1 cellular context compared by ENCODE assay signal in the genomic region with DNA sequence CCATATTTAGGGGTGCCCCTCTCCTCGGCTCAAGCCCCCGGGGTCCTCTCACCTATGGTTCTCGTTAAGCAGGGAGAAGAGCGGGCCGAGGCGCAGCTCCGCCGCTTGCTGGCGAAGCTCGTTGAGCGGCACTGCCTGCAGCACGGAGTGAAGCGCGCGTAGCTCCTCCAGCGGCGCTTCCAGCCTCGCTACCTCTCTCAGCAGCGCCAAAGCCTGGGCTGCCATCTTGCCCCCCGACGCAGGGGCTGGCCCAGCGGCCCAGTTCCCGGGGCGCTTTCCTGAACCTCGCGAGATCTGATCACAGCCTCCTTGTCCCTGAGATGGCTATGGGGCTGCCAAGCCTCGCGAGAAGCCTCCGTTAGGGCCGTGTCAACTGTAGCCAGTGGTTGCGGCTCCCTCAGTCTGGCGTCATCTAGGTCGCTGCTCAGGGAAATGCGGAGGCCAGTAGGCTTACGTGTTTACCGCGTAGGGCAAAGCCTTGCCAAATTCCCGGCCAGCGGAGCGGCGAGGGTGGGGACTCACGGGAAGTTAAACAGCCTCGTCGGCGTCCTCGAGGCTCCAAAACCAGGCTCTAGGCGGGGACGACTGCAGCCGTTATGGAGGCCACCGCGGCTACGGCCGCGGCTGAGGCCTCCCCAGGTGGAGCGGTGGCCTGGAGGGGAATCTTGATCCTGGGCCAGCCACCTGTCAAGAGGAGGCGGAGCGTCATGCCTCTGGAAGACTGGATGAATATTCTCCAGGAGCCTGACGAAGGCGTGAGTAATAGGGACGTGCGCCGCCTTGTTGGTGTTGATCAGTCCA.
TF ChIP-seq lines count a peak whose summit lies in the region.

A gene (minus strand): TSS at position 238 of the 801 bp plus-strand sequence. CDS start 13 bp downstream, at position 225.

TF ChIP-seq in HepG2, 621 proteins besides CTCF, POLR2A, EP300 and RAD21 (continued from another document and continues in another):
- TF ChIP-seq NFYB (CRISPR knock-in tag; IDR thresholded peaks at IDR 0.05) = peak; percentile 67
- peak; percentile 93; the same call in 1 of the 2 replicates for TF ChIP-seq NFKB2 (CRISPR knock-in tag; IDR thresholded peaks at IDR 0.05; ENCODE audit: borderline replicate concordance)
- no peak for TF ChIP-seq ZNF207 (IDR thresholded peaks at IDR 0.05; ENCODE audit: borderline replicate concordance)
- TF ChIP-seq, protein P1, sequence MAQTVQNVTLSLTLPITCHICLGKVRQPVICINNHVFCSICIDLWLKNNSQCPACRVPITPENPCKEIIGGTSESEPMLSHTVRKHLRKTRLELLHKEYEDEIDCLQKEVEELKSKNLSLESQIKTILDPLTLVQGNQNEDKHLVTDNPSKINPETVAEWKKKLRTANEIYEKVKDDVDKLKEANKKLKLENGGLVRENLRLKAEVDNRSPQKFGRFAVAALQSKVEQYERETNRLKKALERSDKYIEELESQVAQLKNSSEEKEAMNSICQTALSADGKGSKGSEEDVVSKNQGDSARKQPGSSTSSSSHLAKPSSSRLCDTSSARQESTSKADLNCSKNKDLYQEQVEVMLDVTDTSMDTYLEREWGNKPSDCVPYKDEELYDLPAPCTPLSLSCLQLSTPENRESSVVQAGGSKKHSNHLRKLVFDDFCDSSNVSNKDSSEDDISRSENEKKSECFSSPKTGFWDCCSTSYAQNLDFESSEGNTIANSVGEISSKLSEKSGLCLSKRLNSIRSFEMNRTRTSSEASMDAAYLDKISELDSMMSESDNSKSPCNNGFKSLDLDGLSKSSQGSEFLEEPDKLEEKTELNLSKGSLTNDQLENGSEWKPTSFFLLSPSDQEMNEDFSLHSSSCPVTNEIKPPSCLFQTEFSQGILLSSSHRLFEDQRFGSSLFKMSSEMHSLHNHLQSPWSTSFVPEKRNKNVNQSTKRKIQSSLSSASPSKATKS (CRISPR knock-in tag; IDR thresholded peaks at IDR 0.05) = no peak
- TF ChIP-seq RELA (CRISPR knock-in tag; IDR thresholded peaks at IDR 0.05) = no peak
- peak; percentile 57 for TF ChIP-seq DMAP1 (CRISPR knock-in tag; IDR thresholded peaks at IDR 0.05)
- no peak; the same call in 1 of the 2 replicates for TF ChIP-seq ZNF674 (CRISPR knock-in tag; IDR thresholded peaks at IDR 0.05; ENCODE audit: low read depth)
- TF ChIP-seq ZNF205 (CRISPR knock-in tag; IDR thresholded peaks at IDR 0.05) = no peak
- peak; percentile 57; the same call in 1 of the 2 replicates for TF ChIP-seq ZNF773 (CRISPR knock-in tag; IDR thresholded peaks at IDR 0.05; ENCODE audit: borderline replicate concordance)
- TF ChIP-seq KDM5A (IDR thresholded peaks at IDR 0.05; ENCODE audit: borderline replicate concordance, low read length) = peak; percentile 66
- no peak; the same call in 1 of the 2 replicates for TF ChIP-seq NCOA2 (CRISPR knock-in tag; IDR thresholded peaks at IDR 0.05)
- TF ChIP-seq, protein P2, sequence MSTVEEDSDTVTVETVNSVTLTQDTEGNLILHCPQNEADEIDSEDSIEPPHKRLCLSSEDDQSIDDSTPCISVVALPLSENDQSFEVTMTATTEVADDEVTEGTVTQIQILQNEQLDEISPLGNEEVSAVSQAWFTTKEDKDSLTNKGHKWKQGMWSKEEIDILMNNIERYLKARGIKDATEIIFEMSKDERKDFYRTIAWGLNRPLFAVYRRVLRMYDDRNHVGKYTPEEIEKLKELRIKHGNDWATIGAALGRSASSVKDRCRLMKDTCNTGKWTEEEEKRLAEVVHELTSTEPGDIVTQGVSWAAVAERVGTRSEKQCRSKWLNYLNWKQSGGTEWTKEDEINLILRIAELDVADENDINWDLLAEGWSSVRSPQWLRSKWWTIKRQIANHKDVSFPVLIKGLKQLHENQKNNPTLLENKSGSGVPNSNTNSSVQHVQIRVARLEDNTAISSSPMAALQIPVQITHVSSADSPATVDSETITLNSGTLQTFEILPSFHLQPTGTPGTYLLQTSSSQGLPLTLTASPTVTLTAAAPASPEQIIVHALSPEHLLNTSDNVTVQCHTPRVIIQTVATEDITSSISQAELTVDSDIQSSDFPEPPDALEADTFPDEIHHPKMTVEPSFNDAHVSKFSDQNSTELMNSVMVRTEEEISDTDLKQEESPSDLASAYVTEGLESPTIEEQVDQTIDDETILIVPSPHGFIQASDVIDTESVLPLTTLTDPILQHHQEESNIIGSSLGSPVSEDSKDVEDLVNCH (CRISPR knock-in tag; IDR thresholded peaks at IDR 0.05) = no peak
- no peak for TF ChIP-seq ZNF263 (CRISPR knock-in tag; IDR thresholded peaks at IDR 0.05)
- no peak for TF ChIP-seq ZNF354B (CRISPR knock-in tag; IDR thresholded peaks at IDR 0.05)
- TF ChIP-seq THYN1 (CRISPR knock-in tag; IDR thresholded peaks at IDR 0.05; ENCODE audit: borderline replicate concordance, low read depth) = no peak
- TF ChIP-seq, protein P3, sequence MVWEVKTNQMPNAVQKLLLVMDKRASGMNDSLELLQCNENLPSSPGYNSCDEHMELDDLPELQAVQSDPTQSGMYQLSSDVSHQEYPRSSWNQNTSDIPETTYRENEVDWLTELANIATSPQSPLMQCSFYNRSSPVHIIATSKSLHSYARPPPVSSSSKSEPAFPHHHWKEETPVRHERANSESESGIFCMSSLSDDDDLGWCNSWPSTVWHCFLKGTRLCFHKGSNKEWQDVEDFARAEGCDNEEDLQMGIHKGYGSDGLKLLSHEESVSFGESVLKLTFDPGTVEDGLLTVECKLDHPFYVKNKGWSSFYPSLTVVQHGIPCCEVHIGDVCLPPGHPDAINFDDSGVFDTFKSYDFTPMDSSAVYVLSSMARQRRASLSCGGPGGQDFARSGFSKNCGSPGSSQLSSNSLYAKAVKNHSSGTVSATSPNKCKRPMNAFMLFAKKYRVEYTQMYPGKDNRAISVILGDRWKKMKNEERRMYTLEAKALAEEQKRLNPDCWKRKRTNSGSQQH (CRISPR knock-in tag; IDR thresholded peaks at IDR 0.05; ENCODE audit: low read depth) = no peak
- TF ChIP-seq, protein P4, sequence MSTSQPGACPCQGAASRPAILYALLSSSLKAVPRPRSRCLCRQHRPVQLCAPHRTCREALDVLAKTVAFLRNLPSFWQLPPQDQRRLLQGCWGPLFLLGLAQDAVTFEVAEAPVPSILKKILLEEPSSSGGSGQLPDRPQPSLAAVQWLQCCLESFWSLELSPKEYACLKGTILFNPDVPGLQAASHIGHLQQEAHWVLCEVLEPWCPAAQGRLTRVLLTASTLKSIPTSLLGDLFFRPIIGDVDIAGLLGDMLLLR (CRISPR knock-in tag; IDR thresholded peaks at IDR 0.05) = peak; percentile 92
- no peak for TF ChIP-seq SRSF9 (IDR thresholded peaks at IDR 0.05; ENCODE audit: borderline replicate concordance, insufficient read depth, low read depth, low read length, poor library complexity, severe bottlenecking)
- peak; percentile 78 for TF ChIP-seq KMT2B (CRISPR knock-in tag; IDR thresholded peaks at IDR 0.05)
- TF ChIP-seq, protein P5, sequence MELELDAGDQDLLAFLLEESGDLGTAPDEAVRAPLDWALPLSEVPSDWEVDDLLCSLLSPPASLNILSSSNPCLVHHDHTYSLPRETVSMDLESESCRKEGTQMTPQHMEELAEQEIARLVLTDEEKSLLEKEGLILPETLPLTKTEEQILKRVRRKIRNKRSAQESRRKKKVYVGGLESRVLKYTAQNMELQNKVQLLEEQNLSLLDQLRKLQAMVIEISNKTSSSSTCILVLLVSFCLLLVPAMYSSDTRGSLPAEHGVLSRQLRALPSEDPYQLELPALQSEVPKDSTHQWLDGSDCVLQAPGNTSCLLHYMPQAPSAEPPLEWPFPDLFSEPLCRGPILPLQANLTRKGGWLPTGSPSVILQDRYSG (CRISPR knock-in tag; IDR thresholded peaks at IDR 0.05) = 0 out of 2 replicates have a peak, but pooled peaks have one; percentile 82
- TF ChIP-seq KLF16 (CRISPR knock-in tag; IDR thresholded peaks at IDR 0.05) = peak in 1 of 2 experiments; percentile 88; a peak in 2 of 4 replicates
- TF ChIP-seq ZMYM3 (CRISPR knock-in tag; IDR thresholded peaks at IDR 0.05) = no peak
- TF ChIP-seq, protein P6, sequence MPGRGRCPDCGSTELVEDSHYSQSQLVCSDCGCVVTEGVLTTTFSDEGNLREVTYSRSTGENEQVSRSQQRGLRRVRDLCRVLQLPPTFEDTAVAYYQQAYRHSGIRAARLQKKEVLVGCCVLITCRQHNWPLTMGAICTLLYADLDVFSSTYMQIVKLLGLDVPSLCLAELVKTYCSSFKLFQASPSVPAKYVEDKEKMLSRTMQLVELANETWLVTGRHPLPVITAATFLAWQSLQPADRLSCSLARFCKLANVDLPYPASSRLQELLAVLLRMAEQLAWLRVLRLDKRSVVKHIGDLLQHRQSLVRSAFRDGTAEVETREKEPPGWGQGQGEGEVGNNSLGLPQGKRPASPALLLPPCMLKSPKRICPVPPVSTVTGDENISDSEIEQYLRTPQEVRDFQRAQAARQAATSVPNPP (CRISPR knock-in tag; IDR thresholded peaks at IDR 0.05) = no peak
- TF ChIP-seq SIN3B (IDR thresholded peaks at IDR 0.05; ENCODE audit: low read length) = peak; percentile 39; the same call in 1 of the 2 replicates
- TF ChIP-seq ZNF451 (CRISPR knock-in tag; IDR thresholded peaks at IDR 0.05) = no peak
- TF ChIP-seq ZNF292 (CRISPR knock-in tag; IDR thresholded peaks at IDR 0.05; ENCODE audit: borderline replicate concordance, low read depth) = peak; percentile 75; the same call in 1 of the 2 replicates
- TF ChIP-seq, protein P7, sequence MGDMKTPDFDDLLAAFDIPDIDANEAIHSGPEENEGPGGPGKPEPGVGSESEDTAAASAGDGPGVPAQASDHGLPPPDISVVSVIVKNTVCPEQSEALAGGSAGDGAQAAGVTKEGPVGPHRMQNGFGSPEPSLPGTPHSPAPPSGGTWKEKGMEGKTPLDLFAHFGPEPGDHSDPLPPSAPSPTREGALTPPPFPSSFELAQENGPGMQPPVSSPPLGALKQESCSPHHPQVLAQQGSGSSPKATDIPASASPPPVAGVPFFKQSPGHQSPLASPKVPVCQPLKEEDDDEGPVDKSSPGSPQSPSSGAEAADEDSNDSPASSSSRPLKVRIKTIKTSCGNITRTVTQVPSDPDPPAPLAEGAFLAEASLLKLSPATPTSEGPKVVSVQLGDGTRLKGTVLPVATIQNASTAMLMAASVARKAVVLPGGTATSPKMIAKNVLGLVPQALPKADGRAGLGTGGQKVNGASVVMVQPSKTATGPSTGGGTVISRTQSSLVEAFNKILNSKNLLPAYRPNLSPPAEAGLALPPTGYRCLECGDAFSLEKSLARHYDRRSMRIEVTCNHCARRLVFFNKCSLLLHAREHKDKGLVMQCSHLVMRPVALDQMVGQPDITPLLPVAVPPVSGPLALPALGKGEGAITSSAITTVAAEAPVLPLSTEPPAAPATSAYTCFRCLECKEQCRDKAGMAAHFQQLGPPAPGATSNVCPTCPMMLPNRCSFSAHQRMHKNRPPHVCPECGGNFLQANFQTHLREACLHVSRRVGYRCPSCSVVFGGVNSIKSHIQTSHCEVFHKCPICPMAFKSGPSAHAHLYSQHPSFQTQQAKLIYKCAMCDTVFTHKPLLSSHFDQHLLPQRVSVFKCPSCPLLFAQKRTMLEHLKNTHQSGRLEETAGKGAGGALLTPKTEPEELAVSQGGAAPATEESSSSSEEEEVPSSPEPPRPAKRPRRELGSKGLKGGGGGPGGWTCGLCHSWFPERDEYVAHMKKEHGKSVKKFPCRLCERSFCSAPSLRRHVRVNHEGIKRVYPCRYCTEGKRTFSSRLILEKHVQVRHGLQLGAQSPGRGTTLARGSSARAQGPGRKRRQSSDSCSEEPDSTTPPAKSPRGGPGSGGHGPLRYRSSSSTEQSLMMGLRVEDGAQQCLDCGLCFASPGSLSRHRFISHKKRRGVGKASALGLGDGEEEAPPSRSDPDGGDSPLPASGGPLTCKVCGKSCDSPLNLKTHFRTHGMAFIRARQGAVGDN (CRISPR knock-in tag; IDR thresholded peaks at IDR 0.05) = peak; percentile 97
- peak; percentile 50; the same call in 1 of the 2 replicates for TF ChIP-seq NFRKB (IDR thresholded peaks at IDR 0.05)
- 0 out of 2 replicates have a peak, but pooled peaks have one; percentile 56 for TF ChIP-seq ZNF598 (CRISPR knock-in tag; IDR thresholded peaks at IDR 0.05; ENCODE audit: borderline replicate concordance)
- TF ChIP-seq EEA1 (CRISPR knock-in tag; IDR thresholded peaks at IDR 0.05; ENCODE audit: borderline replicate concordance) = no peak; the same call in 1 of the 2 replicates
- TF ChIP-seq SATB2 (CRISPR knock-in tag; IDR thresholded peaks at IDR 0.05) = 0 out of 2 replicates have a peak, but pooled peaks have one; percentile 58
- TF ChIP-seq JUNB (CRISPR knock-in tag; IDR thresholded peaks at IDR 0.05; ENCODE audit: borderline replicate concordance) = no peak
- TF ChIP-seq, protein P8, sequence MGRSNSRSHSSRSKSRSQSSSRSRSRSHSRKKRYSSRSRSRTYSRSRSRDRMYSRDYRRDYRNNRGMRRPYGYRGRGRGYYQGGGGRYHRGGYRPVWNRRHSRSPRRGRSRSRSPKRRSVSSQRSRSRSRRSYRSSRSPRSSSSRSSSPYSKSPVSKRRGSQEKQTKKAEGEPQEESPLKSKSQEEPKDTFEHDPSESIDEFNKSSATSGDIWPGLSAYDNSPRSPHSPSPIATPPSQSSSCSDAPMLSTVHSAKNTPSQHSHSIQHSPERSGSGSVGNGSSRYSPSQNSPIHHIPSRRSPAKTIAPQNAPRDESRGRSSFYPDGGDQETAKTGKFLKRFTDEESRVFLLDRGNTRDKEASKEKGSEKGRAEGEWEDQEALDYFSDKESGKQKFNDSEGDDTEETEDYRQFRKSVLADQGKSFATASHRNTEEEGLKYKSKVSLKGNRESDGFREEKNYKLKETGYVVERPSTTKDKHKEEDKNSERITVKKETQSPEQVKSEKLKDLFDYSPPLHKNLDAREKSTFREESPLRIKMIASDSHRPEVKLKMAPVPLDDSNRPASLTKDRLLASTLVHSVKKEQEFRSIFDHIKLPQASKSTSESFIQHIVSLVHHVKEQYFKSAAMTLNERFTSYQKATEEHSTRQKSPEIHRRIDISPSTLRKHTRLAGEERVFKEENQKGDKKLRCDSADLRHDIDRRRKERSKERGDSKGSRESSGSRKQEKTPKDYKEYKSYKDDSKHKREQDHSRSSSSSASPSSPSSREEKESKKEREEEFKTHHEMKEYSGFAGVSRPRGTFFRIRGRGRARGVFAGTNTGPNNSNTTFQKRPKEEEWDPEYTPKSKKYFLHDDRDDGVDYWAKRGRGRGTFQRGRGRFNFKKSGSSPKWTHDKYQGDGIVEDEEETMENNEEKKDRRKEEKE (IDR thresholded peaks at IDR 0.05) = no peak
- TF ChIP-seq POLR2G (IDR thresholded peaks at IDR 0.05; ENCODE audit: low read depth, low read length) = peak; percentile 95
- TF ChIP-seq NR1H2 (CRISPR knock-in tag; IDR thresholded peaks at IDR 0.05; ENCODE audit: borderline replicate concordance, low read depth) = no peak
